Comparison of ENCODE assay signal across 8 cellular contexts in genomic region chr9:70419546-70420266, GRCh38. TPM values are rescaled to one million over a fixed set of nuclear protein-coding genes. Genes with fewer than 3 reads are reported as not detected.
A peak's percentile ranks its signal among the peaks of the same experiment; 100 is the strongest.
DNase-seq lines count a peak whose midpoint lies in the region; ATAC-seq, FAIRE-seq and TF ChIP-seq lines count a peak whose summit lies in the region.

No MANE protein-coding gene starts in this region.

- CTCF ChIA-PET in activated B cell treated with CpG ODN at 0.5 μM for 24 hours (lab: Charles Lee) = interaction anchor here (1.2 to 1.4 kb wide), 2 partner anchors 9 to 64 kb away, joined by 3 to 5 read pairs; no protein-coding TSS in a partner anchor

- peak overlapping the region; percentile 98 for H3K27ac Mint-ChIP-seq in activated B cell treated with CpG ODN at 0.5 μM for 24 hours

- POLR2A ChIA-PET in activated B cell treated with CpG ODN at 0.5 μM for 24 hours (lab: Charles Lee) = interaction anchor here (0.6 to 4.3 kb wide), 18 partner anchors 8 to 1946 kb away, joined by 3 to 48 read pairs (median 6); partner anchors contain the start of genes PTAR1, SMC5 and ZFAND5

- no peak for TF ChIP-seq CTCF in activated B cell treated with CpG ODN at 0.5 μM for 24 hours (IDR thresholded peaks at IDR 0.05)
- no peak for TF ChIP-seq CTCF in kidney (IDR thresholded peaks at IDR 0.05; ENCODE audit: borderline replicate concordance, extremely low read depth, insufficient read depth)

- FAIRE-seq in kidney (lab: Jason Lieb, UNC) = no peak

- DNase-seq in AG08395 (ENCODE audit: low spot score) = peak; percentile 92
- peak; percentile 91 for DNase-seq in NCI-H226
- no peak for DNase-seq in activated B cell treated with CpG ODN at 0.5 μM for 24 hours
- peak; percentile 94 for DNase-seq in cerebellar cortex (ENCODE audit: low spot score)
- DNase-seq in kidney = peak; percentile 99
- peak; percentile 77 to 82 (median 78) for DNase-seq in stimulated activated CD4-positive, alpha-beta T cell treated with anti-CD3 and anti-CD28 coated beads, Interleukin-12 subunit alpha, Interleukin-12 subunit beta, amount 100 ng/mL, for 48 hours (ENCODE audit: low read depth in 2 of 3, low spot score in 1 of 3)

- peak overlapping the region; percentile 98 to 100 for H3K27ac ChIP-seq in kidney (ENCODE audit: low read depth in 2 of 2, low read length in 2 of 2)

- peak overlapping the region; percentile 63 to 99 for H3K9ac ChIP-seq in kidney (ENCODE audit: low read length in 2 of 2)

- H3K4me1 ChIP-seq in kidney (ENCODE audit: control insufficient read depth in 1 of 2, insufficient read depth in 1 of 2, low read depth in 1 of 2, low read length in 2 of 2) = peaks cover 32 to 34% of the 10 kb centered on the region in 2 donors

- peaks cover 3% of the 10 kb centered on the region for H3K36me3 Mint-ChIP-seq in activated B cell treated with CpG ODN at 0.5 μM for 24 hours (ENCODE audit: low read depth)

- no peaks in the 10 kb centered on the region for H3K36me3 ChIP-seq in kidney (ENCODE audit: control insufficient read depth in 1 of 2, insufficient read depth in 2 of 2, low read length in 2 of 2)

- intact Hi-C loops in activated B cell treated with CpG ODN at 0.5 μM for 24 hours (cut with micrococcal nuclease) = loop anchor here (1.0 to 10.0 kb wide), 12 partner anchors 7 to 1945 kb away; partner anchors contain the start of genes ABHD17B, C9orf85, PIP5K1B and SMC5
- intact Hi-C loops in kidney (cut with DNase I) = loop anchor here (5.0 kb wide), 1 partner anchor 63 kb away; no protein-coding TSS in a partner anchor

- no peaks in the 10 kb centered on the region for H3K9me3 ChIP-seq in kidney (ENCODE audit: control insufficient read depth in 1 of 2, low read length in 2 of 2)

- peaks cover 39% of the 10 kb centered on the region for H3K4me1 Mint-ChIP-seq in activated B cell treated with CpG ODN at 0.5 μM for 24 hours

- no peaks in the 10 kb centered on the region for H3K27me3 Mint-ChIP-seq in activated B cell treated with CpG ODN at 0.5 μM for 24 hours

- H3K9me3 Mint-ChIP-seq in activated B cell treated with CpG ODN at 0.5 μM for 24 hours = no peaks in the 10 kb centered on the region

- peak overlapping the region; percentile 71 to 73 for H3K4me3 ChIP-seq in kidney (ENCODE audit: low read length in 2 of 2)

- peak overlapping the region; percentile 95 for H3K4me3 Mint-ChIP-seq in activated B cell treated with CpG ODN at 0.5 μM for 24 hours

- peak; percentile 50 for ATAC-seq in GM18909 (IDR thresholded peaks at IDR 0.05; ENCODE audit: poor library complexity, unreplicated experiment)
- peak; percentile 50 for ATAC-seq in HG03175 (IDR thresholded peaks at IDR 0.05; ENCODE audit: unreplicated experiment)
- ATAC-seq in activated B cell treated with CpG ODN at 0.5 μM for 24 hours (ENCODE audit: low read depth) = peak; percentile 36

RNA-seq across cellular contexts. Expression of gene KLF9, which starts 5.2 kb away (rescaled TPM):
- total RNA-seq in activated B cell treated with CpG ODN at 0.5 μM for 24 hours (5.2 and 6.3 TPM in 2 replicates), kidney (100 TPM)
- polyA plus RNA-seq in kidney (ENCODE audit: insufficient read depth, low read depth, low replicate concordance) = 23.5 TPM

Comparison
In these comparisons a context has a peak if more than half of its experiments do, and no peak if none do; other contexts are left out.
1. RNA of gene KLF9, which starts 5.2 kb away (total RNA-seq): 100 TPM in kidney (single experiment); 5.2 to 6.3 TPM in activated B cell treated with CpG ODN at 0.5 μM for 24 hours; every median in the first group is over 10 times any median in the second.
2. Peak in every context shown above with its lines, with median percentiles within 50 percentile points of each other: ATAC-seq.